ENCODE assay signal across 20 cellular contexts in the genomic region with DNA sequence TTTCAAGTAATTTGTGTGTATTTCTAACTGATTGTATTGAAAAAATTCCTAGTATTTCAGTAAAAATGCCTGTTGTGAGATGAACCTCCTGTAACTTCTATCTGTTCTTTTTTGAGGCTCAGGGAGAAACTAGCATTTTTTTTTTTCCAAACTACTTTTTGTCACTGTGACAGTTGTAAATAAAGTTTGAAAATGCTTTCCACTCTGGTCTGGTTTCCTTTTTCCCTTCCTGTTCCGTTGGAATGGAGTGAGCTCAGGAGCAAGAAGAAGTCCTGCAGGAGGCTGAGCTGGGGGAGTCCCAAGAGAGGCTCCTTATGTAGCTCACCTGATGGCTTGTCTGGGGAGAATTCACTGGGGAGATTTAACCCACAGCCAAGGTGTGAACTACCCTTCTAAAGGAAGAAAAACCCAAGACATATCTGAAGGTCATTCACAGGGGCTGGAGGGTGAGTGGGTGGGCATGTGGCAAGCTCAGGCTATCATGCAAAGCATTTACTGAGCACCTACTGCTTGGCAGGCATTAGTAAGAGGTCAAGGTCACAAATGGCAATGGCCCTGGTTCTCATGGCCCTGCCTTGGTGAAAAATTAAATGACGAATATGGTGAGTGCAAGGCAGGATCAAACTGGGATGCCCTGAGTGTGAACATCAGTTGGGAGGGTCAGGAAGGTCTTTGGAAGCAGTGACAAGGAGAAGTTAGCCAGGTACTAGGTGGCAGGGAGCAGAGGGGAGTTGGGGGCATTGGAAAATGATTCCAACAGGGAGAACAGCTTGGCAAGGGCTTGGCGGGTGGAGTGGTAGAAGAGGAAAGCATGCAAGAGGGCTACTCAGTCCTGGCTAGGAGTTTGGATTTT. TPM values are rescaled to one million over a fixed set of nuclear protein-coding genes. Genes with fewer than 3 reads are reported as not detected.
DNase-seq lines count a peak whose midpoint lies in the region; ATAC-seq lines count a peak whose summit lies in the region.
"Had no signal": no experiment of that assay in that cellular context is flagged by ENCODE, and none has a peak within 500 bp of the region (broad histone marks: within the 10 kb centered on the region; RNA-seq: fewer than 3 reads in every experiment).

No MANE protein-coding gene starts in this region.

- peaks cover 78% of the 10 kb centered on the region for H3K36me3 Mint-ChIP-seq in stimulated activated naive CD8-positive, alpha-beta T cell treated with anti-CD3 and anti-CD28 coated beads, Interleukin-15, Interleukin-2, amounts not matched to agents 100 ng/mL and 50 ng/mL, for 24 hours (ENCODE audit: low read depth)
- H3K36me3 Mint-ChIP-seq in activated T-helper 1 cell treated with anti-CD3 and anti-CD28 coated beads, Interleukin-12 subunit alpha, Interleukin-12 subunit beta, Interleukin-2, Interleukin-4 antibody, amounts not matched to agents 30 ng/mL and 10 ng/mL and 1 ng/mL, durations not matched to agents 14 hours and 24 hours and 36 hours (ENCODE audit: low read depth) = peaks cover 83% of the 10 kb centered on the region

- intact Hi-C loops in activated T-helper 1 cell treated with anti-CD3 and anti-CD28 coated beads, Interleukin-12 subunit alpha, Interleukin-12 subunit beta, Interleukin-2, Interleukin-4 antibody, amounts not matched to agents 30 ng/mL and 10 ng/mL and 1 ng/mL, durations not matched to agents 14 hours and 24 hours and 36 hours (cut with micrococcal nuclease) = loop anchor here (2.0 to 5.0 kb wide), 2 partner anchors 51 to 1062 kb away; no protein-coding TSS in a partner anchor

- DNase-seq in stimulated activated naive CD8-positive, alpha-beta T cell treated with anti-CD3 and anti-CD28 coated beads, Interleukin-15, Interleukin-2, amounts not matched to agents 100 U/mL and 50 U/mL, for 24 hours = no peak
- no peak for DNase-seq in activated T-helper 1 cell treated with anti-CD3 and anti-CD28 coated beads, Interleukin-12 subunit alpha, Interleukin-12 subunit beta, Interleukin-2, Interleukin-4 antibody, amounts not matched to agents 30 ng/mL and 10 ng/mL and 1 ng/mL, durations not matched to agents 14 hours and 24 hours and 36 hours (ENCODE audit: low spot score)
- DNase-seq in mesenteric fat pad (ENCODE audit: low spot score) (peak; percentile 24), HuH-7 (ENCODE audit: low spot score) (no peak)
- DNase-seq: adrenal gland; GF-D8; HFFc6; left cardiac atrium; mucosa of descending colon; NCI-H2107; NCI-H526; nucleus accumbens; stimulated activated CD4-positive, alpha-beta T cell treated with anti-CD3 and anti-CD28 coated beads, Interleukin-15, amount 100 ng/mL, for 24 hours; stomach had no signal

- H3K4me1 Mint-ChIP-seq in stimulated activated naive CD8-positive, alpha-beta T cell treated with anti-CD3 and anti-CD28 coated beads, Interleukin-15, Interleukin-2, amounts not matched to agents 100 ng/mL and 50 ng/mL, for 24 hours (ENCODE audit: low read depth) = peaks cover 97% of the 10 kb centered on the region
- peaks cover 90% of the 10 kb centered on the region for H3K4me1 Mint-ChIP-seq in activated T-helper 1 cell treated with anti-CD3 and anti-CD28 coated beads, Interleukin-12 subunit alpha, Interleukin-12 subunit beta, Interleukin-2, Interleukin-4 antibody, amounts not matched to agents 30 ng/mL and 10 ng/mL and 1 ng/mL, durations not matched to agents 14 hours and 24 hours and 36 hours (ENCODE audit: low read depth)

- H3K9me3 Mint-ChIP-seq in stimulated activated naive CD8-positive, alpha-beta T cell treated with anti-CD3 and anti-CD28 coated beads, Interleukin-15, Interleukin-2, amounts not matched to agents 100 ng/mL and 50 ng/mL, for 24 hours = peaks cover 18% of the 10 kb centered on the region
- H3K9me3 Mint-ChIP-seq in activated T-helper 1 cell treated with anti-CD3 and anti-CD28 coated beads, Interleukin-12 subunit alpha, Interleukin-12 subunit beta, Interleukin-2, Interleukin-4 antibody, amounts not matched to agents 30 ng/mL and 10 ng/mL and 1 ng/mL, durations not matched to agents 14 hours and 24 hours and 36 hours = peaks cover 22% of the 10 kb centered on the region

- peak overlapping the region; percentile 9 for H3K4me3 Mint-ChIP-seq in stimulated activated naive CD8-positive, alpha-beta T cell treated with anti-CD3 and anti-CD28 coated beads, Interleukin-15, Interleukin-2, amounts not matched to agents 100 ng/mL and 50 ng/mL, for 24 hours
- peak overlapping the region; percentile 21 for H3K4me3 Mint-ChIP-seq in activated T-helper 1 cell treated with anti-CD3 and anti-CD28 coated beads, Interleukin-12 subunit alpha, Interleukin-12 subunit beta, Interleukin-2, Interleukin-4 antibody, amounts not matched to agents 30 ng/mL and 10 ng/mL and 1 ng/mL, durations not matched to agents 14 hours and 24 hours and 36 hours
- H3K4me3 Mint-ChIP-seq: HFFc6; T-helper 2 cell treated with Interferon-gamma antibody and Interleukin-4, amounts not matched to agents 5 μg/mL and 100 μg/mL, for 36 hours had no signal

- no peaks in the 10 kb centered on the region for H3K27me3 Mint-ChIP-seq in stimulated activated naive CD8-positive, alpha-beta T cell treated with anti-CD3 and anti-CD28 coated beads, Interleukin-15, Interleukin-2, amounts not matched to agents 100 ng/mL and 50 ng/mL, for 24 hours
- no peaks in the 10 kb centered on the region for H3K27me3 Mint-ChIP-seq in activated T-helper 1 cell treated with anti-CD3 and anti-CD28 coated beads, Interleukin-12 subunit alpha, Interleukin-12 subunit beta, Interleukin-2, Interleukin-4 antibody, amounts not matched to agents 30 ng/mL and 10 ng/mL and 1 ng/mL, durations not matched to agents 14 hours and 24 hours and 36 hours (ENCODE audit: insufficient read depth)

- H3K27ac Mint-ChIP-seq in stimulated activated naive CD8-positive, alpha-beta T cell treated with anti-CD3 and anti-CD28 coated beads, Interleukin-15, Interleukin-2, amounts not matched to agents 100 ng/mL and 50 ng/mL, for 24 hours = peak overlapping the region; percentile 92
- peak overlapping the region; percentile 88 for H3K27ac Mint-ChIP-seq in activated T-helper 1 cell treated with anti-CD3 and anti-CD28 coated beads, Interleukin-12 subunit alpha, Interleukin-12 subunit beta, Interleukin-2, Interleukin-4 antibody, amounts not matched to agents 30 ng/mL and 10 ng/mL and 1 ng/mL, durations not matched to agents 14 hours and 24 hours and 36 hours
- H3K27ac Mint-ChIP-seq: HFFc6 had no signal

- no peak for ATAC-seq in stimulated activated naive CD8-positive, alpha-beta T cell treated with anti-CD3 and anti-CD28 coated beads, Interleukin-15, Interleukin-2, amounts not matched to agents 100 U/mL and 50 U/mL, for 24 hours
- ATAC-seq in GM19023 (IDR thresholded peaks at IDR 0.05; ENCODE audit: unreplicated experiment) = no peak
- ATAC-seq in HG02970 (IDR thresholded peaks at IDR 0.05; ENCODE audit: low FRiP score, unreplicated experiment) = no peak
- ATAC-seq: esophagus mucosa, gastroesophageal sphincter, left cardiac atrium, mucosa of descending colon had no signal

RNA-seq across cellular contexts. Expression of a gene that starts 28.7 kb away (rescaled TPM):
- 306 and 313 TPM in 2 replicates for total RNA-seq in activated T-helper 1 cell treated with anti-CD3 and anti-CD28 coated beads, Interleukin-12 subunit alpha, Interleukin-12 subunit beta, Interleukin-2, Interleukin-4 antibody, amounts not matched to agents 30 ng/mL and 10 ng/mL and 1 ng/mL, durations not matched to agents 14 hours and 24 hours and 36 hours
- total RNA-seq in mesenteric fat pad = 34.9 TPM
